Comparison of ENCODE assay signal across 10 cellular contexts in the genomic region with DNA sequence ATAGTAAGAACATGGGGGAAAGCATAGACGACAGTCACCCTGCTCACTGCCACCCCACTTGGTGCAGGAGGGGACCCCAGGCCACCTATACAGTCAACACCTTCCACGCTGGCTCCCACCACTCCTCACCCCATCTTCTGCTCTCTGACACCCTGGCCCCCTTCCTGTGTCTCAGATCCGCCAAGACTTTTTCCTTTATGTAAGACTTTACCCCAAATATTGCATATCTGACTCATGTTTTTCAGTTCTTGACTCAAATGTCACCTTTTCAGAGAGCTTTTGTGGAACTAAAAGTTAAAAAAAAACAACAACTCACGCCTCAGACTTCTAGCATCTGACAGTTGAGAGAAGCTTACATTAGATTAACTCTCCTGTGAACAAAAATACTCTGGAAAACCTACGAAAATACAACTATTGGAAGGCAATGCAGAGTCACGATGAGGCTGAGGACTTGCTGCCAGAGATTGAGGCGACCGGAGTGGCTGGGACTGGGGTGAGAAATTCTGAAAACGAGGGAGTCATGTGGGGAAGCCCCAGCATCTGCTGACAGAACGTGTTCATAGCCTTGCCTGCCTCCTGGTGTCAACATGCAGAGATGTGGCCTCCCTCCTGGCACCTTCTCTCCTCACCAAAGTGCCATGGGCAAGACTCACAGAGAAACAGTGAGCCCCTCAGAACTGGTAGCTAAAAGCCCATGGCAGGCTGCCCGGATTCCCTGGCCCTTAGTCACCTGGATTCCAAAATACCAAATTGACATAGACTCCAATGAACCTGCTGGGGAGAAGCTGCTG. TPM values are rescaled to one million over a fixed set of nuclear protein-coding genes. Genes with fewer than 3 reads are reported as not detected.
DNase-seq lines count a peak whose midpoint lies in the region; ATAC-seq lines count a peak whose summit lies in the region.
"Had no signal": no experiment of that assay in that cellular context is flagged by ENCODE, and none has a peak within 500 bp of the region (broad histone marks: within the 10 kb centered on the region; RNA-seq: fewer than 3 reads in every experiment).

No MANE protein-coding gene starts in this region.

- DNase-seq in AG08395 (ENCODE audit: low spot score) (peak; percentile 44), GM19238 (ENCODE audit: insufficient read length, low spot score) (peak; percentile 64), HuH-7.5 (ENCODE audit: low spot score) (no peak), ureter (ENCODE audit: low spot score) (no peak)
- DNase-seq in activated T-helper 2 cell treated with anti-CD3 and anti-CD28 coated beads, Interferon-gamma antibody, Interleukin-2, Interleukin-4, amounts not matched to agents 10 μg/mL and 5 μg/mL and 100 μg/mL, durations not matched to agents 14 hours and 24 hours and 36 hours (ENCODE audit: low spot score): no peak
- peak; percentile 24 to 73 for DNase-seq in stimulated activated effector memory CD8-positive, alpha-beta T cell treated with anti-CD3 and anti-CD28 coated beads, Interleukin-12 subunit alpha, Interleukin-12 subunit beta, amount 100 ng/mL, for 72 hours (ENCODE audit: low spot score in 2 of 2)
- DNase-seq: activated naive CD8-positive, alpha-beta T cell treated with anti-CD3 and anti-CD28 coated beads, Interleukin-2, amount 10 ng/mL, durations not matched to agents 7 days and 5 days had no signal

- H3K4me1 Mint-ChIP-seq in activated T-helper 2 cell treated with anti-CD3 and anti-CD28 coated beads, Interferon-gamma antibody, Interleukin-2, Interleukin-4, amounts not matched to agents 10 μg/mL and 5 μg/mL and 100 μg/mL, durations not matched to agents 14 hours and 24 hours and 36 hours (ENCODE audit: low read depth): peaks cover 6% of the 10 kb centered on the region
- peaks cover 22% of the 10 kb centered on the region for H3K4me1 Mint-ChIP-seq in stimulated activated effector memory CD8-positive, alpha-beta T cell treated with anti-CD3 and anti-CD28 coated beads, Interleukin-12 subunit alpha, Interleukin-12 subunit beta, amount 100 ng/mL, for 72 hours
- H3K4me1 Mint-ChIP-seq: activated naive CD8-positive, alpha-beta T cell treated with anti-CD3 and anti-CD28 coated beads, Interleukin-2, amount 10 ng/mL, durations not matched to agents 7 days and 5 days; nephron had no signal

- H3K9me3 Mint-ChIP-seq in activated T-helper 2 cell treated with anti-CD3 and anti-CD28 coated beads, Interferon-gamma antibody, Interleukin-2, Interleukin-4, amounts not matched to agents 10 μg/mL and 5 μg/mL and 100 μg/mL, durations not matched to agents 14 hours and 24 hours and 36 hours: peaks cover 4% of the 10 kb centered on the region
- H3K9me3 Mint-ChIP-seq in stimulated activated effector memory CD8-positive, alpha-beta T cell treated with anti-CD3 and anti-CD28 coated beads, Interleukin-12 subunit alpha, Interleukin-12 subunit beta, amount 100 ng/mL, for 72 hours: peaks cover 4% of the 10 kb centered on the region

- H3K4me3 Mint-ChIP-seq in activated T-helper 2 cell treated with anti-CD3 and anti-CD28 coated beads, Interferon-gamma antibody, Interleukin-2, Interleukin-4, amounts not matched to agents 10 μg/mL and 5 μg/mL and 100 μg/mL, durations not matched to agents 14 hours and 24 hours and 36 hours (ENCODE audit: low read depth): peak overlapping the region; percentile 54
- peak overlapping the region; percentile 38 for H3K4me3 Mint-ChIP-seq in stimulated activated effector memory CD8-positive, alpha-beta T cell treated with anti-CD3 and anti-CD28 coated beads, Interleukin-12 subunit alpha, Interleukin-12 subunit beta, amount 100 ng/mL, for 72 hours
- H3K4me3 Mint-ChIP-seq: activated naive CD8-positive, alpha-beta T cell treated with anti-CD3 and anti-CD28 coated beads, Interleukin-2, amount 10 ng/mL, durations not matched to agents 7 days and 5 days; nephron had no signal

- peak; percentile 75 for ATAC-seq in HG03066 (IDR thresholded peaks at IDR 0.05; ENCODE audit: low read depth, unreplicated experiment)
- peak; percentile 97 for ATAC-seq in stimulated activated effector memory CD8-positive, alpha-beta T cell treated with anti-CD3 and anti-CD28 coated beads, Interleukin-12 subunit alpha, Interleukin-12 subunit beta, amount 100 ng/mL, for 72 hours
- no peak for ATAC-seq in HG03097 (IDR thresholded peaks at IDR 0.05; ENCODE audit: low FRiP score, unreplicated experiment)

- peak overlapping the region; percentile 95 for H3K27ac Mint-ChIP-seq in activated T-helper 2 cell treated with anti-CD3 and anti-CD28 coated beads, Interferon-gamma antibody, Interleukin-2, Interleukin-4, amounts not matched to agents 10 μg/mL and 5 μg/mL and 100 μg/mL, durations not matched to agents 14 hours and 24 hours and 36 hours
- peak overlapping the region; percentile 53 for H3K27ac Mint-ChIP-seq in stimulated activated effector memory CD8-positive, alpha-beta T cell treated with anti-CD3 and anti-CD28 coated beads, Interleukin-12 subunit alpha, Interleukin-12 subunit beta, amount 100 ng/mL, for 72 hours
- H3K27ac Mint-ChIP-seq: activated naive CD8-positive, alpha-beta T cell treated with anti-CD3 and anti-CD28 coated beads, Interleukin-2, amount 10 ng/mL, durations not matched to agents 7 days and 5 days; nephron had no signal

- peaks cover 3% of the 10 kb centered on the region for H3K27me3 Mint-ChIP-seq in activated T-helper 2 cell treated with anti-CD3 and anti-CD28 coated beads, Interferon-gamma antibody, Interleukin-2, Interleukin-4, amounts not matched to agents 10 μg/mL and 5 μg/mL and 100 μg/mL, durations not matched to agents 14 hours and 24 hours and 36 hours (ENCODE audit: low read depth)
- H3K27me3 Mint-ChIP-seq: activated naive CD8-positive, alpha-beta T cell treated with anti-CD3 and anti-CD28 coated beads, Interleukin-2, amount 10 ng/mL, durations not matched to agents 7 days and 5 days had no signal

- H3K36me3 Mint-ChIP-seq in activated T-helper 2 cell treated with anti-CD3 and anti-CD28 coated beads, Interferon-gamma antibody, Interleukin-2, Interleukin-4, amounts not matched to agents 10 μg/mL and 5 μg/mL and 100 μg/mL, durations not matched to agents 14 hours and 24 hours and 36 hours (ENCODE audit: low read depth): no peaks in the 10 kb centered on the region
- H3K36me3 Mint-ChIP-seq in stimulated activated effector memory CD8-positive, alpha-beta T cell treated with anti-CD3 and anti-CD28 coated beads, Interleukin-12 subunit alpha, Interleukin-12 subunit beta, amount 100 ng/mL, for 72 hours: no peaks in the 10 kb centered on the region
- H3K36me3 Mint-ChIP-seq: activated naive CD8-positive, alpha-beta T cell treated with anti-CD3 and anti-CD28 coated beads, Interleukin-2, amount 10 ng/mL, durations not matched to agents 7 days and 5 days had no signal

- intact Hi-C loops in activated T-helper 2 cell treated with anti-CD3 and anti-CD28 coated beads, Interferon-gamma antibody, Interleukin-2, Interleukin-4, amounts not matched to agents 10 μg/mL and 5 μg/mL and 100 μg/mL, durations not matched to agents 14 hours and 24 hours and 36 hours (cut with micrococcal nuclease): loop anchor here (1.0 to 10.0 kb wide), 2 partner anchors 83 to 160 kb away; no protein-coding TSS in a partner anchor

RNA-seq across cellular contexts. Expression of a gene that starts 22.4 kb away (rescaled TPM):
- total RNA-seq in activated T-helper 2 cell treated with anti-CD3 and anti-CD28 coated beads, Interferon-gamma antibody, Interleukin-2, Interleukin-4, amounts not matched to agents 10 μg/mL and 5 μg/mL and 100 μg/mL, durations not matched to agents 14 hours and 24 hours and 36 hours: not detected in 2 replicates
- 0.49 TPM for total RNA-seq in ureter
- total RNA-seq: activated naive CD8-positive, alpha-beta T cell treated with anti-CD3 and anti-CD28 coated beads, Interleukin-2, amount 10 ng/mL, durations not matched to agents 7 days and 5 days had no signal

RNA-seq across cellular contexts. Expression of a gene that starts 59.5 kb away (rescaled TPM):
- not detected in 2 replicates for total RNA-seq in activated T-helper 2 cell treated with anti-CD3 and anti-CD28 coated beads, Interferon-gamma antibody, Interleukin-2, Interleukin-4, amounts not matched to agents 10 μg/mL and 5 μg/mL and 100 μg/mL, durations not matched to agents 14 hours and 24 hours and 36 hours
- 3.1 TPM for total RNA-seq in ureter

Comparison
In these comparisons a context has a peak if more than half of its experiments do, and no peak if none do; other contexts are left out.
1. DNase-seq: peak in AG08395 (single experiment), GM19238 (single experiment) and stimulated activated effector memory CD8-positive, alpha-beta T cell treated with anti-CD3 and anti-CD28 coated beads, Interleukin-12 subunit alpha, Interleukin-12 subunit beta, amount 100 ng/mL, for 72 hours (2 of 2); none in activated T-helper 2 cell treated with anti-CD3 and anti-CD28 coated beads, Interferon-gamma antibody, Interleukin-2, Interleukin-4, amounts not matched to agents 10 μg/mL and 5 μg/mL and 100 μg/mL, durations not matched to agents 14 hours and 24 hours and 36 hours (single experiment), HuH-7.5 (single experiment) and ureter (single experiment).